8 cellular contexts compared by ENCODE assay signal in genomic region chr1:20732588-20733360, GRCh38. TPM values are rescaled to one million over a fixed set of nuclear protein-coding genes. Genes with fewer than 3 reads are reported as not detected.
DNase-seq lines count a peak whose midpoint lies in the region; ATAC-seq and TF ChIP-seq lines count a peak whose summit lies in the region.

Gene SH2D5 (minus strand): TSS chr1:20732703. CDS start chr1:20728044, 4,659 bp downstream.

- peak; percentile 71 for ATAC-seq in PC-3
- peak; percentile 85 for ATAC-seq in naive thymus-derived CD4-positive, alpha-beta T cell

- H3K27me3 ChIP-seq in PC-3 (ENCODE audit: low read length), result no peaks in the 10 kb centered on the region
- peaks cover 0 to 8% of the 10 kb centered on the region in 2 donors for H3K27me3 ChIP-seq in naive thymus-derived CD4-positive, alpha-beta T cell (ENCODE audit: control insufficient read depth in 2 of 2, insufficient read depth in 2 of 2, low read length in 2 of 2)

- TF ChIP-seq POLR2A in GM18951 (IDR thresholded peaks at IDR 0.05; ENCODE audit: extremely low read depth, insufficient read depth, insufficient read length), result peak; percentile 23

- H3K27ac ChIP-seq in PC-3 (ENCODE audit: low read length), result peak within 1 kb of the TSS; percentile 97
- H3K27ac ChIP-seq in naive thymus-derived CD4-positive, alpha-beta T cell (ENCODE audit: low read depth, low read length), result no peak within 1 kb of the TSS

- intact Hi-C loops in PC-3 (cut with micrococcal nuclease), result loop anchor here (2.0 kb wide), 2 partner anchors 36 to 54 kb away; partner anchors contain the start of gene HP1BP3
- intact Hi-C loops in naive thymus-derived CD4-positive, alpha-beta T cell (cut with micrococcal nuclease), result loop anchor here (1.0 to 5.0 kb wide), 7 partner anchors 14 to 210 kb away; partner anchors contain the start of genes DDOST (in 1 of the 2), HP1BP3 (in 1 of the 2), KIF17 (in 1 of the 2) and PINK1 (in 1 of the 2)

- H4K20me1 ChIP-seq in PC-3 (ENCODE audit: low read length), result no peaks in the 10 kb centered on the region

- BruUV-seq in PC-3 (replicated peaks; lab: Mats Ljungman, UMichigan), result TSS peak; percentile 82

- in situ Hi-C loops in GM18951 (cut with MboI; ENCODE audit: low sequenced_read_pairs, unreplicated experiment), result no loop called here

- POLR2A ChIA-PET in PC-3 (lab: Charles Lee; ENCODE audit: unreplicated experiment), result no interaction called here
- POLR2A ChIA-PET in naive thymus-derived CD4-positive, alpha-beta T cell (lab: Charles Lee), result no interaction called here

- no peaks in the 10 kb centered on the region for H3K9me2 ChIP-seq in PC-3 (replicated peaks; ENCODE audit: low read length)

- peak within 1 kb of the TSS in 6 of 9 donors; percentile 28 to 83 (median 60) for H3K27ac Mint-ChIP-seq in naive thymus-derived CD4-positive, alpha-beta T cell

- peak within 1 kb of the TSS; percentile 86 to 95 (median 88) for H3K4me3 Mint-ChIP-seq in naive thymus-derived CD4-positive, alpha-beta T cell

- no peaks in the 10 kb centered on the region for H3K79me2 ChIP-seq in PC-3 (ENCODE audit: low read length)

- CTCF ChIA-PET in PC-3 (lab: Charles Lee), result interaction anchor here (1.0 kb wide), 1 partner anchor 36 kb away, joined by 4 read pairs; no protein-coding TSS in a partner anchor
- CTCF ChIA-PET in naive thymus-derived CD4-positive, alpha-beta T cell (lab: Charles Lee), result no interaction called here

- H3F3A ChIP-seq in PC-3 (ENCODE audit: low read length, unreplicated experiment), result peaks cover 4% of the 10 kb centered on the region

- TF ChIP-seq CTCF in PC-3 (conservative IDR thresholded peaks at IDR 0.05; ENCODE audit: low read depth, low read length), result peak; percentile 44; the same call in 1 of the 2 replicates

- peaks cover 10 to 23% (median 17%) of the 10 kb centered on the region in 7 donors for H3K4me1 Mint-ChIP-seq in naive thymus-derived CD4-positive, alpha-beta T cell

- no peaks in the 10 kb centered on the region for H3K9me3 Mint-ChIP-seq in naive thymus-derived CD4-positive, alpha-beta T cell

- DNase-seq in AG20443 (ENCODE audit: low spot score) (peak; percentile 91), HK-2 (ENCODE audit: unreplicated experiment) (peak; percentile 90), PC-3 (peak; percentile 99), fibroblast of gingiva (ENCODE audit: low read depth) (peak; percentile 87)
- DNase-seq in activated T-cell treated with anti-CD3 and anti-CD28 coated beads, Interleukin-2, amount 50 U/mL, for 48 hours, result peak; percentile 82 to 83
- DNase-seq in naive thymus-derived CD4-positive, alpha-beta T cell, result peak in 8 of 9 donors; percentile 21 to 62 (median 47)
- peak; percentile 45 to 74 for DNase-seq in stimulated activated CD8-positive, alpha-beta memory T cell treated with anti-CD3 and anti-CD28 coated beads, Interleukin-7, amount 100 ng/mL, for 48 hours (ENCODE audit: extremely low read depth in 1 of 2, low read depth in 1 of 2)

- H3K36me3 Mint-ChIP-seq in naive thymus-derived CD4-positive, alpha-beta T cell, result peaks cover 0 to 14% (median 0%) of the 10 kb centered on the region in 5 donors

- H2AFZ ChIP-seq in PC-3 (ENCODE audit: low read length), result peak within 1 kb of the TSS; percentile 86

- peak within 1 kb of the TSS; percentile 93 for H3K9ac ChIP-seq in PC-3 (ENCODE audit: low read length)

- peaks cover 10 to 49% (median 21%) of the 10 kb centered on the region in 5 donors for H3K27me3 Mint-ChIP-seq in naive thymus-derived CD4-positive, alpha-beta T cell

- H3K4me1 ChIP-seq in PC-3 (ENCODE audit: insufficient read depth, low read length), result peaks cover 22% of the 10 kb centered on the region
- peaks cover 8 to 14% of the 10 kb centered on the region in 2 donors for H3K4me1 ChIP-seq in naive thymus-derived CD4-positive, alpha-beta T cell (ENCODE audit: control insufficient read depth in 2 of 2, insufficient read depth in 2 of 2, low read length in 2 of 2)

- H3K4me3 ChIP-seq in PC-3 (ENCODE audit: low read length), result peak within 1 kb of the TSS; percentile 74
- H3K4me3 ChIP-seq in naive thymus-derived CD4-positive, alpha-beta T cell (ENCODE audit: low read length), result peak within 1 kb of the TSS; percentile 63

- peak within 1 kb of the TSS; percentile 99 for H3K4me2 ChIP-seq in PC-3 (ENCODE audit: low read length)

- H3K9me3 ChIP-seq in PC-3 (ENCODE audit: low read length), result no peaks in the 10 kb centered on the region
- no peaks in the 10 kb centered on the region for H3K9me3 ChIP-seq in naive thymus-derived CD4-positive, alpha-beta T cell (ENCODE audit: control insufficient read depth in 2 of 3, low read length in 3 of 3)

- peaks cover 7% of the 10 kb centered on the region for H3K36me3 ChIP-seq in PC-3 (ENCODE audit: low read depth, low read length)
- peaks cover 0 to 9% (median 0%) of the 10 kb centered on the region in 3 experiments for H3K36me3 ChIP-seq in naive thymus-derived CD4-positive, alpha-beta T cell (ENCODE audit: control insufficient read depth in 2 of 3, insufficient read depth in 3 of 3, low read length in 3 of 3)

RNA-seq across cellular contexts. Expression of gene SH2D5, which starts in this region (rescaled TPM):
- total RNA-seq in PC-3 (2014; rRNA removed), result 7.1 and 11.2 TPM in 2 replicates
- under 1 TPM in 2 of 5 experiments, not detected in 3; 0.35 TPM for total RNA-seq in naive thymus-derived CD4-positive, alpha-beta T cell
- not detected for polyA plus RNA-seq in naive thymus-derived CD4-positive, alpha-beta T cell

Comparison
In these comparisons a context has a peak if more than half of its experiments do, and no peak if none do; other contexts are left out.
1. Peak in DNase-seq, ATAC-seq and H3K4me3 ChIP-seq in naive thymus-derived CD4-positive, alpha-beta T cell; RNA of the gene not detected or under 1 TPM.
2. DNase-seq: peak in every context shown above with its lines; median percentile 99 in PC-3; 91 in AG20443; 90 in HK-2; 87 in fibroblast of gingiva; 82 in activated T-cell treated with anti-CD3 and anti-CD28 coated beads, Interleukin-2, amount 50 U/mL, for 48 hours; 60 in stimulated activated CD8-positive, alpha-beta memory T cell treated with anti-CD3 and anti-CD28 coated beads, Interleukin-7, amount 100 ng/mL, for 48 hours; 47 in naive thymus-derived CD4-positive, alpha-beta T cell.